21 cellular contexts compared by ENCODE assay signal in genomic region chr2:71963295-71963694, GRCh38.
DNase-seq lines count a peak whose midpoint lies in the region; ATAC-seq, FAIRE-seq and TF ChIP-seq lines count a peak whose summit lies in the region.
"Had no signal": no experiment of that assay in that cellular context is flagged by ENCODE, and none has a peak within 500 bp of the region (broad histone marks: within the 10 kb centered on the region; RNA-seq: fewer than 3 reads in every experiment).

No MANE protein-coding gene starts in this region.

- ATAC-seq in PC-3: no peak
- ATAC-seq: activated CD8-positive, alpha-beta memory T cell treated with anti-CD3 and anti-CD28 coated beads, Interleukin-2, amount 10 ng/mL, durations not matched to agents 7 days and 5 days; foreskin keratinocyte; left colon had no signal

- no TSS peak for BruUV-seq in PC-3 (replicated peaks; lab: Mats Ljungman, UMichigan)

- CTCF ChIA-PET in PC-3 (lab: Charles Lee): no interaction called here

- H3K9ac ChIP-seq in PC-3 (ENCODE audit: low read length) (no peak overlapping the region), fibroblast of lung (ENCODE audit: insufficient read depth, low read length) (no peak overlapping the region)
- H3K9ac ChIP-seq: BLaER1 had no signal

- H3K27me3 ChIP-seq in PC-3 (ENCODE audit: low read length) (peaks cover 32% of the 10 kb centered on the region), fibroblast of lung (ENCODE audit: control insufficient read depth, insufficient read depth, low read length) (no peaks in the 10 kb centered on the region)
- H3K27me3 ChIP-seq: BLaER1 had no signal

- H3K9me3 ChIP-seq in PC-3 (ENCODE audit: low read length) (no peaks in the 10 kb centered on the region), fibroblast of lung (ENCODE audit: control insufficient read depth, insufficient read depth, low read depth, low read length) (no peaks in the 10 kb centered on the region)
- H3K9me3 ChIP-seq: neutrophil, prostate gland had no signal

- H3K79me2 ChIP-seq in PC-3 (ENCODE audit: low read length): no peaks in the 10 kb centered on the region
- no peaks in the 10 kb centered on the region for H3K79me2 ChIP-seq in fibroblast of lung (ENCODE audit: control insufficient read depth, insufficient read depth, low read length)

- H3K27ac ChIP-seq in PC-3 (ENCODE audit: low read length) (no peak overlapping the region), fibroblast of lung (ENCODE audit: insufficient read depth, low read length) (no peak overlapping the region)
- H3K27ac ChIP-seq: BLaER1, foreskin keratinocyte, neutrophil, prostate gland, WERI-Rb-1 had no signal

- H3K4me1 ChIP-seq in PC-3 (ENCODE audit: insufficient read depth, low read length): no peaks in the 10 kb centered on the region
- H3K4me1 ChIP-seq in fibroblast of lung (ENCODE audit: control insufficient read depth, extremely low read depth, insufficient read depth, low read length): no peaks in the 10 kb centered on the region
- H3K4me1 ChIP-seq: Caco-2, foreskin keratinocyte, prostate gland had no signal

- H3K4me3 ChIP-seq in PC-3 (ENCODE audit: low read length) (no peak overlapping the region), fibroblast of lung (replicated peaks in 1 of 4; ENCODE audit: control extremely low read depth in 1 of 4, insufficient read depth in 1 of 4, low read depth in 3 of 4, low read length in 4 of 4) (no peak overlapping the region)
- H3K4me3 ChIP-seq: BLaER1, prostate gland had no signal

- FAIRE-seq in urothelium cell line (lab: Jason Lieb, UNC): peak; percentile 59

- H3K4me2 ChIP-seq in PC-3 (ENCODE audit: low read length): no peak overlapping the region
- H3K4me2 ChIP-seq in fibroblast of lung (ENCODE audit: extremely low read depth, insufficient read depth, low read length): no peak overlapping the region
- H3K4me2 ChIP-seq: BLaER1 had no signal

- POLR2A ChIA-PET in PC-3 (lab: Charles Lee; ENCODE audit: unreplicated experiment): no interaction called here

- H3K9me2 ChIP-seq in PC-3 (replicated peaks; ENCODE audit: low read length): no peaks in the 10 kb centered on the region

- no peaks in the 10 kb centered on the region for H3F3A ChIP-seq in PC-3 (ENCODE audit: low read length, unreplicated experiment)

- H4K20me1 ChIP-seq in PC-3 (ENCODE audit: low read length): no peaks in the 10 kb centered on the region
- H4K20me1 ChIP-seq in fibroblast of lung (ENCODE audit: control insufficient read depth, extremely low read depth, insufficient read depth, low read length): no peaks in the 10 kb centered on the region
- H4K20me1 ChIP-seq: BLaER1 had no signal

- intact Hi-C loops in PC-3 (cut with micrococcal nuclease): no loop called here

- H3K36me3 ChIP-seq in PC-3 (ENCODE audit: low read depth, low read length) (no peaks in the 10 kb centered on the region), fibroblast of lung (ENCODE audit: control insufficient read depth, insufficient read depth, low read length) (no peaks in the 10 kb centered on the region)
- H3K36me3 ChIP-seq: BLaER1, neutrophil, prostate gland, WERI-Rb-1 had no signal

- TF ChIP-seq CTCF in PC-3 (conservative IDR thresholded peaks at IDR 0.05; ENCODE audit: low read depth, low read length) (no peak), fibroblast of lung (conservative IDR thresholded peaks at IDR 0.05 in 1 of 2, IDR thresholded peaks at IDR 0.05 in 1 of 2; ENCODE audit: low read depth in 1 of 2, low read length in 2 of 2) (no peak)

- no peak overlapping the region for H2AFZ ChIP-seq in PC-3 (ENCODE audit: low read length)
- no peak overlapping the region for H2AFZ ChIP-seq in fibroblast of lung (ENCODE audit: low read length)

- DNase-seq in NCI-H2171 treated with DMSO at 0.1 percent for 48 hours (lab: John Stamatoyannopoulos, UW): peak; percentile 3
- DNase-seq in NCI-H2171 (lab: John Stamatoyannopoulos, UW): no peak
- DNase-seq in PC-3: peak; percentile 41
- DNase-seq in fibroblast of lung (ENCODE audit: low read depth in 2 of 2): peak; percentile 8 to 39
- no peak for DNase-seq in urothelium cell line (ENCODE audit: low spot score)
- no peak for DNase-seq in NCI-H187 (lab: John Stamatoyannopoulos, UW)
- DNase-seq in HCEC 1CT: no peak
- no peak for DNase-seq in iPS-NIHi7 (ENCODE audit: extremely low spot score)
- DNase-seq: activated CD4-positive, alpha-beta T cell treated with anti-CD3 and anti-CD28 coated beads, Interleukin-2, amount 10 ng/mL, durations not matched to agents 7 days and 5 days; activated CD8-positive, alpha-beta memory T cell treated with anti-CD3 and anti-CD28 coated beads, Interleukin-2, amount 10 ng/mL, durations not matched to agents 7 days and 5 days; Caco-2; KBM-7; left colon; mesenchymal stem cell; NCI-H1436 treated with DMSO at 0.1 percent for 48 hours; stimulated activated CD8-positive, alpha-beta memory T cell treated with anti-CD3 and anti-CD28 coated beads, Interleukin-4, amount 100 ng/mL, for 48 hours; WERI-Rb-1 had no signal

Comparison
In these comparisons a context has a peak if more than half of its experiments do, and no peak if none do; other contexts are left out.
1. DNase-seq: peak in NCI-H2171 treated with DMSO at 0.1 percent for 48 hours (single experiment), PC-3 (single experiment) and fibroblast of lung (2 of 2); none in NCI-H2171 (single experiment), urothelium cell line (single experiment), NCI-H187 (0 of 2), HCEC 1CT (single experiment) and iPS-NIHi7 (single experiment).